In the genomic region with DNA sequence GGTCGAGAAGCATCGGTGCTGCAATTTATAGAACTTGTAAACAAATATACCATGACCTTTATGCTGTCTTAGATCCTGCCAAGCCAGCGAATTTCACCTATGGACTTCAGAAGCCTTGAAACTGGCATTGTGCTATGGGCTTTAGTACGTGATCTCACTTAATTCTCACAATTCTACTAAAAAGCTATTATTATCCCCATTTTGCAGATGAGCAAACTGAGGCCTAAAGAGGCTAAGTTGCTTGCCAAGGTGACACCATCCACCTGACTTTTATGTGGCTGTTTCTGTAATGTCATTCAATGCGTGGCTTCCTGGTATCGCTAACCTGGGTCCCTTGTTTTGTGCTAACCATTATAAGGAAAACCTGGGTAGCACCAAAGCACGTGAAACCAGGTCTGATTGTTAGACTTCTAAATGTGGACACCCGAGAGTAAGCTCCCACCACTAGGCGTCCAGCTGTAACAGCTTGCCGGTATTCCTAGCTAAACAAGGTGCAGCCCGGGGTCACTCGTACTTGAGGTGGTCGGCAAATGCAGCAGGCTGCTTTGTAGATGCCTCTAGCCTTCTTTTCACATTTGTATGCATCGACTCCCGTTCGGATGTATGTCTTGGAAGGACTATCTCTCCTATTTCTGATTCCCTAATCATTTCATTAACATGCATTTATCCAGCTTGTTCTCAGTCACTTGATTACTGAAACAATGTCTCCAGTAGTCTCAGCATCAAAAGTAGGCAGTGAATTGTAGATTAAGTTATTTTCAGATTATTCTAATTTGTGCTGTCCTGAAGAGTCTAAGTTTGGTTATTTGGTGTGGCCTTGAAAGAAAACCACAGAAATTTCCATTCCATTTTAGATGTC, we compare ENCODE assay signal across 8 cellular contexts. TPM values are rescaled to one million over a fixed set of nuclear protein-coding genes. Genes with fewer than 3 reads are reported as not detected.
DNase-seq lines count a peak whose midpoint lies in the region; ATAC-seq, FAIRE-seq and TF ChIP-seq lines count a peak whose summit lies in the region.

No MANE protein-coding gene starts in this region.

- H3K27ac ChIP-seq in HUES64 (ENCODE audit: low read depth, low read length), result peak overlapping the region; percentile 84

- no peaks in the 10 kb centered on the region for H3K36me3 ChIP-seq in HUES64 (ENCODE audit: insufficient read depth, low read length)

- ATAC-seq in stimulated activated memory B cell treated with anti-CD40 and anti-IgM and Interleukin-4, amounts not matched to agents 10 μg/mL and 1 μg/mL and 100 μg/mL, for 72 hours, result no peak
- no peak for ATAC-seq in GM19455 (IDR thresholded peaks at IDR 0.05; ENCODE audit: unreplicated experiment)
- no peak for ATAC-seq in GM19023 (IDR thresholded peaks at IDR 0.05; ENCODE audit: unreplicated experiment)

- peak overlapping the region; percentile 88 for H3K9ac ChIP-seq in HUES64 (ENCODE audit: low read depth, low read length)

- no peaks in the 10 kb centered on the region for H3K9me3 ChIP-seq in HUES64 (ENCODE audit: insufficient read depth, low read depth, low read length)

- H3K27me3 Mint-ChIP-seq in CD14-positive monocyte (ENCODE audit: low read depth in 3 of 3), result peaks cover 31 to 61% (median 39%) of the 10 kb centered on the region in 3 donors
- no peaks in the 10 kb centered on the region for H3K27me3 Mint-ChIP-seq in stimulated activated memory B cell treated with anti-CD40 and anti-IgM and Interleukin-4, amounts not matched to agents 10 μg/mL and 1 μg/mL and 100 μg/mL, for 72 hours

- intact Hi-C loops in CD14-positive monocyte (cut with micrococcal nuclease), result loop anchor here in 1 of 2 donors (5.0 kb wide), 2 partner anchors 49 to 89 kb away; no protein-coding TSS in a partner anchor

- peak overlapping the region; percentile 85 to 87 for H3K4me3 Mint-ChIP-seq in CD14-positive monocyte
- H3K4me3 Mint-ChIP-seq in stimulated activated memory B cell treated with anti-CD40 and anti-IgM and Interleukin-4, amounts not matched to agents 10 μg/mL and 1 μg/mL and 100 μg/mL, for 72 hours, result peak overlapping the region; percentile 87

- peaks cover 4 to 5% of the 10 kb centered on the region in 2 donors for H3K36me3 Mint-ChIP-seq in CD14-positive monocyte
- no peaks in the 10 kb centered on the region for H3K36me3 Mint-ChIP-seq in stimulated activated memory B cell treated with anti-CD40 and anti-IgM and Interleukin-4, amounts not matched to agents 10 μg/mL and 1 μg/mL and 100 μg/mL, for 72 hours

- peak overlapping the region in 2 of 7 donors; percentile 43 to 73 for H3K27ac Mint-ChIP-seq in CD14-positive monocyte
- H3K27ac Mint-ChIP-seq in stimulated activated memory B cell treated with anti-CD40 and anti-IgM and Interleukin-4, amounts not matched to agents 10 μg/mL and 1 μg/mL and 100 μg/mL, for 72 hours, result peak overlapping the region; percentile 75

- peaks cover 29% of the 10 kb centered on the region for H3K4me1 ChIP-seq in HUES64 (ENCODE audit: insufficient read depth, low read length)

- H3K4me3 ChIP-seq in HUES64 (ENCODE audit: low read length), result peak overlapping the region; percentile 70

- no peak for DNase-seq in CD14-positive monocyte (ENCODE audit: low spot score)
- DNase-seq in amniotic epithelial cell (ENCODE audit: low read depth), result peak; percentile 48
- no peak for DNase-seq in activated CD8-positive, alpha-beta memory T cell treated with anti-CD3 and anti-CD28 coated beads, Interleukin-2, amount 50 U/mL, for 4 hours

- TF ChIP-seq CTCF in CD14-positive monocyte (IDR thresholded peaks at IDR 0.05), result no peak

- H3K4me1 Mint-ChIP-seq in CD14-positive monocyte, result peaks cover 50% of the 10 kb centered on the region
- H3K4me1 Mint-ChIP-seq in stimulated activated memory B cell treated with anti-CD40 and anti-IgM and Interleukin-4, amounts not matched to agents 10 μg/mL and 1 μg/mL and 100 μg/mL, for 72 hours, result peaks cover 44% of the 10 kb centered on the region

- 64% methylated on average over 16 of the region's 16 CpGs for WGBS in HUES64

- H3K9me3 Mint-ChIP-seq in CD14-positive monocyte, result peaks cover 0 to 3% (median 0%) of the 10 kb centered on the region in 7 donors
- no peaks in the 10 kb centered on the region for H3K9me3 Mint-ChIP-seq in stimulated activated memory B cell treated with anti-CD40 and anti-IgM and Interleukin-4, amounts not matched to agents 10 μg/mL and 1 μg/mL and 100 μg/mL, for 72 hours

- peaks cover 24% of the 10 kb centered on the region for H3K27me3 ChIP-seq in HUES64 (ENCODE audit: insufficient read depth, low read length)

- FAIRE-seq in islet of Langerhans (lab: Jason Lieb, UNC), result peak; percentile 33

RNA-seq across cellular contexts. Expression of a gene that starts 1.1 kb away (rescaled TPM):
- 1 to 10 TPM in 1 of 2 donors, under 1 TPM in 1; 0.82 to 1.6 TPM for polyA plus RNA-seq in CD14-positive monocyte
- polyA plus RNA-seq in HUES64 (2013, experiment 1 of 2), result 8.6 TPM
- 5.8 TPM for polyA plus RNA-seq in HUES64 (2013, experiment 2 of 2)
